Comparison of ENCODE assay signal across 1 cellular context in the genomic region with DNA sequence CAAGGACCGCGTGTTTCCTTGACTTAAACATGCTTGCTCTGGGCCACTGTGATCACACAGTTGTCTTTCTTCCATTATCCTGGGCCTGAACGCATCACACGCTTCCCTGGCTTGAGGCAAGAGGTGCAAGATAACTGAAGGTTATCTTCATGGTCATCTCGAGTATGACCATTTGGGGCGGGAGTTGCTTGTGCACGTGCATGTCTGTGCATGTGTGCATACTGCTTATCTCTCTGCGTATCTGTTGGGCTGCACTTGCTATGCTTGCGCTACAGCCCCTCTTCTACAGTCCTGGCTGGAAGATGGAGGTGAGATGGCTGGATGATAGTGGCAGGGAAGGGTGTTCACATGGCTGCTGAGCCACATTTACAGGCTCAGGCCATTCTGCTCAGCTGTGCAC.
TF ChIP-seq lines count a peak whose summit lies in the region.

No MANE protein-coding gene starts in this region.

TF ChIP-seq in K562, 482 proteins besides CTCF, POLR2A, EP300 and RAD21 (continued from another document):
- TF ChIP-seq, protein P1, sequence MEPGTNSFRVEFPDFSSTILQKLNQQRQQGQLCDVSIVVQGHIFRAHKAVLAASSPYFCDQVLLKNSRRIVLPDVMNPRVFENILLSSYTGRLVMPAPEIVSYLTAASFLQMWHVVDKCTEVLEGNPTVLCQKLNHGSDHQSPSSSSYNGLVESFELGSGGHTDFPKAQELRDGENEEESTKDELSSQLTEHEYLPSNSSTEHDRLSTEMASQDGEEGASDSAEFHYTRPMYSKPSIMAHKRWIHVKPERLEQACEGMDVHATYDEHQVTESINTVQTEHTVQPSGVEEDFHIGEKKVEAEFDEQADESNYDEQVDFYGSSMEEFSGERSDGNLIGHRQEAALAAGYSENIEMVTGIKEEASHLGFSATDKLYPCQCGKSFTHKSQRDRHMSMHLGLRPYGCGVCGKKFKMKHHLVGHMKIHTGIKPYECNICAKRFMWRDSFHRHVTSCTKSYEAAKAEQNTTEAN (CRISPR knock-in tag; IDR thresholded peaks at IDR 0.05): no peak
- no peak for TF ChIP-seq ZNF24 (IDR thresholded peaks at IDR 0.05)
- TF ChIP-seq STAG1 (CRISPR knock-in tag; IDR thresholded peaks at IDR 0.05; ENCODE audit: borderline replicate concordance): no peak
- no peak for TF ChIP-seq CREB1 (IDR thresholded peaks at IDR 0.05)
- TF ChIP-seq CREB1 (CRISPR knock-in tag; IDR thresholded peaks at IDR 0.05): no peak
- TF ChIP-seq, protein P2, sequence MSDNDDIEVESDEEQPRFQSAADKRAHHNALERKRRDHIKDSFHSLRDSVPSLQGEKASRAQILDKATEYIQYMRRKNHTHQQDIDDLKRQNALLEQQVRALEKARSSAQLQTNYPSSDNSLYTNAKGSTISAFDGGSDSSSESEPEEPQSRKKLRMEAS (CRISPR knock-in tag; IDR thresholded peaks at IDR 0.05): peak; percentile 17; the same call in 1 of the 2 replicates
- TF ChIP-seq SMARCE1 (IDR thresholded peaks at IDR 0.05): no peak
- TF ChIP-seq, protein P3, sequence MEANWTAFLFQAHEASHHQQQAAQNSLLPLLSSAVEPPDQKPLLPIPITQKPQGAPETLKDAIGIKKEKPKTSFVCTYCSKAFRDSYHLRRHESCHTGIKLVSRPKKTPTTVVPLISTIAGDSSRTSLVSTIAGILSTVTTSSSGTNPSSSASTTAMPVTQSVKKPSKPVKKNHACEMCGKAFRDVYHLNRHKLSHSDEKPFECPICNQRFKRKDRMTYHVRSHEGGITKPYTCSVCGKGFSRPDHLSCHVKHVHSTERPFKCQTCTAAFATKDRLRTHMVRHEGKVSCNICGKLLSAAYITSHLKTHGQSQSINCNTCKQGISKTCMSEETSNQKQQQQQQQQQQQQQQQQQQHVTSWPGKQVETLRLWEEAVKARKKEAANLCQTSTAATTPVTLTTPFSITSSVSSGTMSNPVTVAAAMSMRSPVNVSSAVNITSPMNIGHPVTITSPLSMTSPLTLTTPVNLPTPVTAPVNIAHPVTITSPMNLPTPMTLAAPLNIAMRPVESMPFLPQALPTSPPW (CRISPR knock-in tag; IDR thresholded peaks at IDR 0.05): no peak
- TF ChIP-seq ZBTB17 (CRISPR knock-in tag; IDR thresholded peaks at IDR 0.05): no peak
- TF ChIP-seq CBX5 (IDR thresholded peaks at IDR 0.05; ENCODE audit: borderline replicate concordance, low read depth): no peak
- no peak for TF ChIP-seq TAF9B (IDR thresholded peaks at IDR 0.05; ENCODE audit: partially characterized antibody)
- peak; percentile 45 for TF ChIP-seq CXXC5 (CRISPR knock-in tag; IDR thresholded peaks at IDR 0.05)
- peak; percentile 63 for TF ChIP-seq BHLHE40 (IDR thresholded peaks at IDR 0.05; ENCODE audit: low read length)
